19 cellular contexts compared by ENCODE assay signal in the genomic region with DNA sequence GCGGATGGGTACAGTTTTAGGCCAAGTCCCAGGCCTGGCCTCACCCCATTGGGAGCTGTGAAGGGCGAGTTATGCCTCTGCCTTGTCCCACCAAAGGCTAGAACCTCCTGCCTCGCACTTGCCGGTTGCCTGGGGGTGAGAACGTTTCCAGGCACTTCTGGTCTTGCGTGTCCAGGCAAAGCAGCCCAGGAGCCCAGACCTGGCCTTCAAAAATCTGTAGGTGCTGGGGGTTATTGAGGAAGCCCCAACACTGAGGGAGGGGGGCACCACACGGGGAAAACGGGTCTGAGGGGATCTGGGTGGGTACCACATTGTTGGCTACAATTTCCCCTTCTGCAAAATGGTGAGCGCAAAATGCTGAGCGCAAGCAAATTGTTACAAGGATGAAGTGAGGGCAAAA. TPM values are rescaled to one million over a fixed set of nuclear protein-coding genes. Genes with fewer than 3 reads are reported as not detected.
DNase-seq lines count a peak whose midpoint lies in the region; ATAC-seq, FAIRE-seq and TF ChIP-seq lines count a peak whose summit lies in the region.
"Had no signal": no experiment of that assay in that cellular context is flagged by ENCODE, and none has a peak within 500 bp of the region (broad histone marks: within the 10 kb centered on the region; RNA-seq: fewer than 3 reads in every experiment).

No MANE protein-coding gene starts in this region.

- peaks cover 5% of the 10 kb centered on the region for H3F3A ChIP-seq in neural progenitor cell (ENCODE audit: low read depth)

- no peaks in the 10 kb centered on the region for H3K36me3 Mint-ChIP-seq in neural progenitor cell
- no peaks in the 10 kb centered on the region for H3K36me3 Mint-ChIP-seq in naive thymus-derived CD8-positive, alpha-beta T cell
- H3K36me3 Mint-ChIP-seq: IgD-negative memory B cell had no signal

- H3K36me3 ChIP-seq in HepG2 (replicated peaks in 1 of 2; ENCODE audit: control insufficient read depth in 1 of 2, insufficient read depth in 2 of 2, low read length in 2 of 2) (no peaks in the 10 kb centered on the region), right lobe of liver (no peaks in the 10 kb centered on the region), neural progenitor cell (no peaks in the 10 kb centered on the region)
- H3K36me3 ChIP-seq: BLaER1 treated with 17β-estradiol and CSF1 and Interleukin-3, amounts not matched to agents 10 nM and 100 nM had no signal

- no peak overlapping the region for H3K9ac ChIP-seq in HepG2 (ENCODE audit: insufficient read depth, low read depth, low read length)
- H3K9ac ChIP-seq in neural progenitor cell: no peak overlapping the region

- CTCF ChIA-PET in HepG2 (lab: Yijun Ruan, JAX; ENCODE audit: low intra/inter-chr PET ratio, low total read pairs): no interaction called here

- peaks cover 7% of the 10 kb centered on the region for H3K27me3 Mint-ChIP-seq in neural progenitor cell (ENCODE audit: insufficient read depth, low read depth)
- H3K27me3 Mint-ChIP-seq in naive thymus-derived CD8-positive, alpha-beta T cell: no peaks in the 10 kb centered on the region

- peaks cover 0 to 39% of the 10 kb centered on the region in 2 experiments; a peak in 3 of 5 replicates for H3K27me3 ChIP-seq in HepG2 (ENCODE audit: control insufficient read depth in 1 of 2, insufficient read depth in 2 of 2, low read length in 2 of 2)
- no peaks in the 10 kb centered on the region for H3K27me3 ChIP-seq in right lobe of liver
- no peaks in the 10 kb centered on the region for H3K27me3 ChIP-seq in neural progenitor cell
- H3K27me3 ChIP-seq: BLaER1 treated with 17β-estradiol and CSF1 and Interleukin-3, amounts not matched to agents 10 nM and 100 nM had no signal

- DNase-seq in HepG2 (ENCODE audit: low spot score) (no peak), right lobe of liver (no peak), neural progenitor cell (ENCODE audit: low spot score) (no peak), iPS-NIHi11 (ENCODE audit: low spot score) (no peak), urothelium cell line (ENCODE audit: low spot score) (no peak)
- DNase-seq in naive thymus-derived CD8-positive, alpha-beta T cell: no peak
- DNase-seq: DMS 273 treated with DMSO at 0.1 percent for 48 hours, GDM1, Kasumi-1, NCI-H1694 treated with DMSO at 0.1 percent for 48 hours, NCI-H526 treated with DMSO at 0.1 percent for 48 hours, RPMI8226 had no signal

- H3K4me1 ChIP-seq in HepG2 (ENCODE audit: insufficient read depth, low read length): peaks cover 40% of the 10 kb centered on the region
- H3K4me1 ChIP-seq in right lobe of liver: peaks cover 0 to 3% (median 0%) of the 10 kb centered on the region in 4 donors
- H3K4me1 ChIP-seq in neural progenitor cell: peaks cover 22% of the 10 kb centered on the region

- TF ChIP-seq EP300 in HepG2 (IDR thresholded peaks at IDR 0.05; ENCODE audit: low read depth in 2 of 2, low read length in 2 of 2) (no peak), HepG2 (CRISPR knock-in tag; IDR thresholded peaks at IDR 0.05; ENCODE audit: borderline replicate concordance) (no peak)

- TF ChIP-seq POLR2A in HepG2 (IDR thresholded peaks at IDR 0.05; ENCODE audit: insufficient read depth in 1 of 2, low read depth in 2 of 2, low read length in 2 of 2) (no peak), right lobe of liver (IDR thresholded peaks at IDR 0.05) (no peak)

- in situ Hi-C loops in HepG2 (cut with HindIII; ENCODE audit: extremely low pct_ligation_motif_present, low pct_unique_long_range_greater_than_20kb): no loop called here

- FAIRE-seq in HepG2 (lab: Jason Lieb, UNC): no peak
- FAIRE-seq in urothelium cell line (lab: Jason Lieb, UNC): no peak
- FAIRE-seq: GM12891, GM19239 had no signal

- intact Hi-C loops in HepG2 (cut with micrococcal nuclease; ENCODE audit: unreplicated experiment): no loop called here
- intact Hi-C loops in right lobe of liver (cut with DNase I): no loop called here

- H3K4me2 ChIP-seq in HepG2 (ENCODE audit: low read depth, low read length): peak overlapping the region; percentile 14; the same call in 1 of the 2 replicates
- H3K4me2 ChIP-seq in neural progenitor cell: no peak overlapping the region

- H3K9me3 ChIP-seq in HepG2 (ENCODE audit: low read length) (no peaks in the 10 kb centered on the region), right lobe of liver (no peaks in the 10 kb centered on the region), neural progenitor cell (ENCODE audit: low read depth) (no peaks in the 10 kb centered on the region)
- H3K9me3 ChIP-seq: BLaER1 treated with 17β-estradiol and CSF1 and Interleukin-3, amounts not matched to agents 10 nM and 100 nM had no signal

- H3K27ac ChIP-seq in HepG2 (ENCODE audit: extremely low read length, insufficient read depth, low read length) (no peak overlapping the region), right lobe of liver (peak overlapping the region in 1 of 3 donors; percentile 43), cingulate gyrus (ENCODE audit: low read depth, low read length) (peak overlapping the region; percentile 34), neural progenitor cell (no peak overlapping the region)

- peak overlapping the region; percentile 47 for H3K27ac Mint-ChIP-seq in neural progenitor cell
- H3K27ac Mint-ChIP-seq in naive thymus-derived CD8-positive, alpha-beta T cell: no peak overlapping the region
- H3K27ac Mint-ChIP-seq: IgD-negative memory B cell had no signal

- POLR2A ChIA-PET in HepG2 (lab: Yijun Ruan, JAX): no interaction called here
- POLR2A ChIA-PET in naive thymus-derived CD8-positive, alpha-beta T cell (lab: Charles Lee): no interaction called here

- H3K79me2 ChIP-seq in HepG2 (ENCODE audit: insufficient read depth, low read length) (no peaks in the 10 kb centered on the region), neural progenitor cell (ENCODE audit: low read depth) (no peaks in the 10 kb centered on the region)

- 49% methylated on average over 8 of the region's 10 CpGs for WGBS in HepG2 (ENCODE audit: low lambda C conversion rate)
- WGBS in right lobe of liver (ENCODE audit: insufficient coverage, low coverage, low lambda C conversion rate, missing lambda C conversion rate): 62% methylated on average over 3 of the region's 10 CpGs

- no TSS peak for BruUV-seq in HepG2 (replicated peaks; lab: Mats Ljungman, UMichigan)

- H3K4me3 Mint-ChIP-seq in neural progenitor cell: no peak overlapping the region
- H3K4me3 Mint-ChIP-seq in naive thymus-derived CD8-positive, alpha-beta T cell: no peak overlapping the region
- H3K4me3 Mint-ChIP-seq: IgD-negative memory B cell had no signal

- H3K4me3 ChIP-seq in HepG2 (replicated peaks in 1 of 3; ENCODE audit: insufficient read depth in 1 of 3, low read depth in 2 of 3, low read length in 3 of 3) (no peak overlapping the region), right lobe of liver (no peak overlapping the region), neural progenitor cell (no peak overlapping the region)
- H3K4me3 ChIP-seq: BLaER1 treated with 17β-estradiol and CSF1 and Interleukin-3, amounts not matched to agents 10 nM and 100 nM had no signal

- no peaks in the 10 kb centered on the region for H3K9me3 Mint-ChIP-seq in neural progenitor cell
- H3K9me3 Mint-ChIP-seq in naive thymus-derived CD8-positive, alpha-beta T cell: no peaks in the 10 kb centered on the region
- H3K9me3 Mint-ChIP-seq: IgD-negative memory B cell had no signal

- H4K20me1 ChIP-seq in HepG2 (ENCODE audit: insufficient read depth, low read length) (no peaks in the 10 kb centered on the region; the same call in 1 of the 2 replicates), neural progenitor cell (ENCODE audit: low read depth) (no peaks in the 10 kb centered on the region)
- H4K20me1 ChIP-seq: BLaER1 treated with 17β-estradiol and CSF1 and Interleukin-3, amounts not matched to agents 10 nM and 100 nM had no signal

- no peak for TF ChIP-seq RAD21 in HepG2 (CRISPR knock-in tag; IDR thresholded peaks at IDR 0.05)

- peaks cover 42% of the 10 kb centered on the region for H3K4me1 Mint-ChIP-seq in neural progenitor cell
- H3K4me1 Mint-ChIP-seq in naive thymus-derived CD8-positive, alpha-beta T cell: peaks cover 12 to 24% (median 18%) of the 10 kb centered on the region in 4 donors
- H3K4me1 Mint-ChIP-seq: IgD-negative memory B cell had no signal

- H2AFZ ChIP-seq in HepG2 (ENCODE audit: low read length) (no peak overlapping the region), neural progenitor cell (replicated peaks) (no peak overlapping the region)

- TF ChIP-seq CTCF in HepG2 (CRISPR knock-in tag; IDR thresholded peaks at IDR 0.05): no peak
- TF ChIP-seq CTCF in right lobe of liver (IDR thresholded peaks at IDR 0.05): no peak
- no peak for TF ChIP-seq CTCF in neural progenitor cell (IDR thresholded peaks at IDR 0.05)

- ATAC-seq in HepG2 (no peak), right lobe of liver (no peak), HG02885 (IDR thresholded peaks at IDR 0.05; ENCODE audit: poor library complexity, unreplicated experiment) (no peak)
- ATAC-seq in naive thymus-derived CD8-positive, alpha-beta T cell: no peak

TF ChIP-seq in HepG2, 621 proteins besides CTCF, POLR2A, EP300 and RAD21 (continues in another document):
- no peak for TF ChIP-seq PHB2 (IDR thresholded peaks at IDR 0.05; ENCODE audit: partially characterized antibody)

RNA-seq across cellular contexts. Expression of a gene that starts 12.2 kb away (rescaled TPM):
- total RNA-seq in HepG2 (2016; rRNA removed; fragmentation: Illumina TruSeq; extraction: Trizol) (not detected in 2 replicates), right lobe of liver (under 1 TPM in 4 of 6 experiments, not detected in 2; 0.18 to 0.51 (median 0.32) TPM), neural progenitor cell (ENCODE audit: low replicate concordance) (0.71 TPM in 1 of 2 replicates, not detected in the other)
- not detected in 2 replicates for total RNA-seq in HepG2 (2016; cell fraction: cytosol; rRNA removed; fragmentation: Illumina TruSeq; extraction: Trizol; ENCODE audit: low read depth)
- total RNA-seq in HepG2 (2016; cell fraction: insoluble cytoplasmic fraction; rRNA removed; fragmentation: Illumina TruSeq; extraction: Trizol): not detected in 2 replicates
- total RNA-seq in HepG2 (2016; cell fraction: membrane; rRNA removed; fragmentation: Illumina TruSeq; extraction: Trizol): not detected in 2 replicates
- not detected in 2 replicates for total RNA-seq in HepG2 (2016; cell fraction: nucleus; rRNA removed; fragmentation: Illumina TruSeq; extraction: Trizol)
- 0.05 and 0.07 TPM in 2 replicates for polyA plus RNA-seq in HepG2 (2011; rRNA removed)
- 0.04 and 0.06 TPM in 2 replicates for polyA plus RNA-seq in HepG2 (2011; cell fraction: cytosol; rRNA removed)
- 0.29 and 0.54 TPM in 2 replicates for polyA plus RNA-seq in HepG2 (2011; cell fraction: nucleus; rRNA removed)
- polyA plus RNA-seq in HepG2 (2012): 0.12 and 0.41 TPM in 2 replicates
- polyA plus RNA-seq in HepG2 (2016; cell fraction: cytosol; fragmentation: Illumina TruSeq; extraction: Trizol; ENCODE audit: low read depth): not detected in 2 replicates
- polyA plus RNA-seq in HepG2 (2016; cell fraction: insoluble cytoplasmic fraction; fragmentation: Illumina TruSeq; extraction: Trizol; ENCODE audit: low read depth): not detected in 2 replicates
- not detected in 2 replicates for polyA plus RNA-seq in HepG2 (2016; cell fraction: membrane; fragmentation: Illumina TruSeq; extraction: Trizol; ENCODE audit: low read depth)
- polyA plus RNA-seq in HepG2 (2016; cell fraction: nucleus; fragmentation: Illumina TruSeq; extraction: Trizol; ENCODE audit: insufficient read depth, low read depth): not detected in 2 replicates
- polyA minus RNA-seq in HepG2 (2011; rRNA and poly(A)+ RNA removed; ENCODE audit: low replicate concordance): not detected in 2 replicates
- polyA minus RNA-seq in HepG2 (2011; cell fraction: cytosol; rRNA and poly(A)+ RNA removed): not detected in 2 replicates
- not detected in 2 replicates for polyA minus RNA-seq in HepG2 (2011; cell fraction: nucleus; rRNA and poly(A)+ RNA removed)
- not detected for total RNA-seq in naive thymus-derived CD8-positive, alpha-beta T cell
- not detected for polyA plus RNA-seq in naive thymus-derived CD8-positive, alpha-beta T cell
- total RNA-seq: A172 had no signal
- polyA plus RNA-seq: IgD-negative memory B cell had no signal
